In the genomic region with DNA sequence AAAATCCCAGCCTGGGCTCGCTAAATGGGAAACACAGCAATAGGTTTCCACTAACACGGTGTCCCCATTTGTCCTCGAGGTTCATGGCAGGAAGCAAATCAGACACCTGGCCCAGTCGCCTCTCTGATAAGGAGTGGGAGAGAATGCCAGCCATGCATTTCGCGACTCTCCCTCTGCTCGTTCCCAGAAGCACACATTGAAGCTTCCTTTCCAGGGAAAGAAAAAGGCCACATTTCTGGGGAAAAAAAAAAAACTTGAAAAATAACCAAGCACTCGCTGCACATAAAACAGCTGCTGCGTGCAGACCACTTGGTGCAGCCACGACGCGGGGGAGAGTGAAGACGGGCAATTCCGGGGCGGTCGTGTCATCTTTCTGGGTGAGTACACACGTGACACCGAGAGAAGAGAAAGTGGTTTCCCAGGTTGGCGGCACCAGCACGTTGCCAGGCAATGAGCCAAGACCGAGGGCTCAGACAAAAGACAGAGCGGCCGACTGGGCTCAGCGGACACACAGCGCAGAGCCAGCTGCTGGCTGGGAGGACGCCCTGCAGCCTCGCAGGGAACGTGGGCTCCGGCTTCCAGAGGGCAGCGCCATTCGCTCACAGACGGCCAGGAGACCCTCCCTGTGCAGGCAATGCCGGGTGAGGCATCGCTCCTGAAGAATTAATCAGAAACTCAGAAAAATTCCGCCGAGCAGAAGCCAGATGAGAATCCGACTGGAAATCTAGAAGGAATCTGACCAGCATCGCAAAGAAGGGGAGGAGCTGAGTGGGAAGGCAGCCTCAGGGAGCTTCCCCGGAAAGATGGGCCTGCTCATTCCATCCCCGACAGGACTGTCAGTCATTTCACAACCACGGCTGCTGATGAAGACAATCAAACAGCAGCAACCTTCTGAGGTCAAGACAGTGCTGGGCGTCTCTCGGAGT, we compare ENCODE assay signal across 8 cellular contexts.
DNase-seq lines count a peak whose midpoint lies in the region; ATAC-seq and TF ChIP-seq lines count a peak whose summit lies in the region.

No MANE protein-coding gene starts in this region.

- TF ChIP-seq POLR2A in stomach (IDR thresholded peaks at IDR 0.05) = no peak

- TF ChIP-seq CTCF in cardiac fibroblast (IDR thresholded peaks at IDR 0.05; ENCODE audit: low read depth, low read length) (peak; percentile 30), lower lobe of right lung (IDR thresholded peaks at IDR 0.05) (peak; percentile 30), stomach (IDR thresholded peaks at IDR 0.05) (peak in 2 of 7 experiments; percentile 16 to 25)

- H3K9me3 ChIP-seq in lower lobe of right lung = no peaks in the 10 kb centered on the region
- H3K9me3 ChIP-seq in stomach = no peaks in the 10 kb centered on the region

- H3K36me3 ChIP-seq in lower lobe of right lung = no peaks in the 10 kb centered on the region
- no peaks in the 10 kb centered on the region for H3K36me3 ChIP-seq in stomach

- intact Hi-C loops in lower lobe of right lung (cut with DNase I) = no loop called here
- intact Hi-C loops in stomach (cut with DNase I; ENCODE audit: low total_unique reads) = no loop called here

- ATAC-seq in GM21786 (IDR thresholded peaks at IDR 0.05; ENCODE audit: unreplicated experiment) (peak; percentile 50), lower lobe of right lung (peak; percentile 84 to 86), GM21526 (IDR thresholded peaks at IDR 0.05; ENCODE audit: low FRiP score, unreplicated experiment) (no peak)

- TF ChIP-seq EP300 in stomach (IDR thresholded peaks at IDR 0.05) = no peak

- 20 to 45% (median 37%) methylated on average over 43 of the region's 43 CpGs for WGBS in stomach, 5 donors

- peak overlapping the region; percentile 35 to 39 for H3K4me3 ChIP-seq in cardiac fibroblast (replicated peaks in 1 of 2; ENCODE audit: low read depth in 2 of 2, low read length in 2 of 2)
- H3K4me3 ChIP-seq in lower lobe of right lung = peak overlapping the region; percentile 45
- H3K4me3 ChIP-seq in stomach = peak overlapping the region; percentile 27 to 43 (median 38)

- H3K27ac ChIP-seq in lower lobe of right lung = peak overlapping the region; percentile 60
- H3K27ac ChIP-seq in stomach = peak overlapping the region in 4 of 5 donors; percentile 47 to 75 (median 58)

- H3K27me3 ChIP-seq in lower lobe of right lung (ENCODE audit: low read depth) = no peaks in the 10 kb centered on the region
- H3K27me3 ChIP-seq in stomach = no peaks in the 10 kb centered on the region

- peaks cover 11% of the 10 kb centered on the region for H3K4me1 ChIP-seq in lower lobe of right lung
- peaks cover 4 to 17% (median 11%) of the 10 kb centered on the region in 4 donors for H3K4me1 ChIP-seq in stomach

- DNase-seq in A172 (ENCODE audit: low spot score) (peak; percentile 14), NCI-H774 (lab: John Stamatoyannopoulos, UW) (peak; percentile 100), cardiac fibroblast (ENCODE audit: low read depth in 2 of 2) (peak; percentile 75 to 83), lower lobe of right lung (peak; percentile 75), stomach (peak; percentile 75)
- DNase-seq in stimulated activated naive CD4-positive, alpha-beta T cell (lab: John Stamatoyannopoulos, UW) = no peak

Comparison
In these comparisons a context has a peak if more than half of its experiments do, and no peak if none do; other contexts are left out.
1. DNase-seq: peak in A172 (single experiment), NCI-H774 (single experiment), cardiac fibroblast (2 of 2), lower lobe of right lung (single experiment) and stomach (single experiment); none in stimulated activated naive CD4-positive, alpha-beta T cell (0 of 6).
2. Peak in every context shown above with its lines, with median percentiles within 50 percentile points of each other: H3K4me3 ChIP-seq.